24 cellular contexts compared by ENCODE assay signal in the genomic region with DNA sequence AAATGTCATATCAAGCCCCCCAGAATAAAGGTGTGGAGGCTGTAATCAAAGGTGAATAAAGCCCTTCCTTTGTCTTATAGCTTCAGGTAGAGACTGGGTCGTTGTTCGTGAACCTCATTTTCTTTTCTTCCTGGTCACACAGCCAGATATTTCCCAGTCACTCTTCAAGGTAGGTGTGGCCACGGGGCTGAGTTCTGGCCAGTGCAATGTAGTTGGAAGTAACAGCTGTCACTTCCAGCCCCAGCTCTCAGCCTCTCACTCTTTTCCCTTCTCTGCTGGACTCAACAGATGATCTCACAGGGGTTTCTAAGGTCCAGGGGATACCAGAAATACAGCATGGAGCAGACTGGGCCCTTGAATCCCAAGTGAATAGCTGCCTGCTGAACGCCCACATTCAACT. TPM values are rescaled to one million over a fixed set of nuclear protein-coding genes. Genes with fewer than 3 reads are reported as not detected.
"Had no signal": no experiment of that assay in that cellular context is flagged by ENCODE, and none has a peak within 500 bp of the region (broad histone marks: within the 10 kb centered on the region; RNA-seq: fewer than 3 reads in every experiment).

No MANE protein-coding gene starts in this region.

- H3K27ac ChIP-seq: brain microvascular endothelial cell, cardiac muscle cell, VCaP had no signal

- DNase-seq: activated CD4-positive, alpha-beta memory T cell treated with anti-CD3 and anti-CD28 coated beads, Interleukin-2, amount 10 ng/mL, durations not matched to agents 7 days and 5 days; activated CD4-positive, alpha-beta T cell treated with anti-CD3 and anti-CD28 coated beads for 36 hours; activated CD4-positive, alpha-beta T cell treated with anti-CD3 and anti-CD28 coated beads, Interleukin-2, amount 50 U/mL, for 1 hour; activated gamma-delta T cell treated with Interleukin-2 at 50 U/mL for 16 hours; activated naive CD4-positive, alpha-beta T cell treated with anti-CD3 and anti-CD28 coated beads, Interleukin-2, amount 10 ng/mL, durations not matched to agents 7 days and 5 days; activated naive CD8-positive, alpha-beta T cell treated with anti-CD3 and anti-CD28 coated beads for 36 hours; activated T-cell treated with anti-CD3 and anti-CD28 coated beads for 4 hours; activated T-cell treated with anti-CD3 and anti-CD28 coated beads, Interleukin-2, amount 50 U/mL, for 72 hours; brain microvascular endothelial cell; MM.1S; NCI-H1105; NCI-H1436; NCI-H1694 treated with DMSO at 0.1 percent for 48 hours; NCI-H2029 treated with DMSO at 0.1 percent for 48 hours; RPMI8226; SK-N-SH; T-helper 1 cell had no signal

- H3K9me3 Mint-ChIP-seq: activated naive CD4-positive, alpha-beta T cell treated with anti-CD3 and anti-CD28 coated beads, Interleukin-2, amount 10 ng/mL, durations not matched to agents 7 days and 5 days; activated T-cell treated with anti-CD3 and anti-CD28 coated beads, Interleukin-2, amount 50 U/mL, for 72 hours; activated T-helper 2 cell treated with anti-CD3 and anti-CD28 coated beads, Interferon-gamma antibody, Interleukin-2, Interleukin-4, amounts not matched to agents 10 μg/mL and 5 μg/mL and 100 μg/mL, durations not matched to agents 14 hours and 24 hours and 36 hours had no signal

- ATAC-seq: activated CD4-positive, alpha-beta T cell treated with anti-CD3 and anti-CD28 coated beads for 36 hours; activated T-cell treated with anti-CD3 and anti-CD28 coated beads, Interleukin-2, amount 50 U/mL, for 72 hours; Right ventricle myocardium inferior had no signal

- H3K4me3 ChIP-seq: cardiac muscle cell had no signal

- H3K36me3 ChIP-seq: brain microvascular endothelial cell, cardiac muscle cell had no signal

- H3K27ac Mint-ChIP-seq: activated CD4-positive, alpha-beta memory T cell treated with anti-CD3 and anti-CD28 coated beads, Interleukin-2, amount 10 ng/mL, durations not matched to agents 7 days and 5 days; activated CD4-positive, alpha-beta T cell treated with anti-CD3 and anti-CD28 coated beads for 36 hours; activated naive CD4-positive, alpha-beta T cell treated with anti-CD3 and anti-CD28 coated beads, Interleukin-2, amount 10 ng/mL, durations not matched to agents 7 days and 5 days; activated naive CD8-positive, alpha-beta T cell treated with anti-CD3 and anti-CD28 coated beads for 36 hours; activated T-cell treated with anti-CD3 and anti-CD28 coated beads, Interleukin-2, amount 50 U/mL, for 72 hours; activated T-helper 2 cell treated with anti-CD3 and anti-CD28 coated beads, Interferon-gamma antibody, Interleukin-2, Interleukin-4, amounts not matched to agents 10 μg/mL and 5 μg/mL and 100 μg/mL, durations not matched to agents 14 hours and 24 hours and 36 hours had no signal

- H3K9me3 ChIP-seq: SK-N-SH had no signal

- H3K27me3 ChIP-seq: cardiac muscle cell had no signal

- H3K36me3 Mint-ChIP-seq: activated naive CD4-positive, alpha-beta T cell treated with anti-CD3 and anti-CD28 coated beads, Interleukin-2, amount 10 ng/mL, durations not matched to agents 7 days and 5 days; activated naive CD8-positive, alpha-beta T cell treated with anti-CD3 and anti-CD28 coated beads for 36 hours had no signal

- H3K4me3 Mint-ChIP-seq: activated CD4-positive, alpha-beta memory T cell treated with anti-CD3 and anti-CD28 coated beads, Interleukin-2, amount 10 ng/mL, durations not matched to agents 7 days and 5 days; activated CD4-positive, alpha-beta T cell treated with anti-CD3 and anti-CD28 coated beads for 36 hours; activated naive CD4-positive, alpha-beta T cell treated with anti-CD3 and anti-CD28 coated beads, Interleukin-2, amount 10 ng/mL, durations not matched to agents 7 days and 5 days; activated naive CD8-positive, alpha-beta T cell treated with anti-CD3 and anti-CD28 coated beads for 36 hours; activated T-cell treated with anti-CD3 and anti-CD28 coated beads, Interleukin-2, amount 50 U/mL, for 72 hours had no signal

RNA-seq across cellular contexts. Expression of a gene that starts 15.8 kb away (rescaled TPM):
- total RNA-seq: activated CD4-positive, alpha-beta memory T cell treated with anti-CD3 and anti-CD28 coated beads, Interleukin-2, amount 10 ng/mL, durations not matched to agents 7 days and 5 days; activated CD4-positive, alpha-beta T cell treated with anti-CD3 and anti-CD28 coated beads for 36 hours; activated CD8-positive, alpha-beta memory T cell treated with anti-CD3 and anti-CD28 coated beads for 36 hours; activated naive CD8-positive, alpha-beta T cell treated with anti-CD3 and anti-CD28 coated beads for 36 hours; activated T-cell treated with anti-CD3 and anti-CD28 coated beads, Interleukin-2, amount 50 U/mL, for 72 hours; activated T-helper 2 cell treated with anti-CD3 and anti-CD28 coated beads, Interferon-gamma antibody, Interleukin-2, Interleukin-4, amounts not matched to agents 10 μg/mL and 5 μg/mL and 100 μg/mL, durations not matched to agents 14 hours and 24 hours and 36 hours; OCI-LY7; Right ventricle myocardium inferior; T-helper 2 cell treated with Interferon-gamma antibody and Interleukin-4, amounts not matched to agents 100 ng/mL and 5 ng/mL, for 36 hours had no signal
- polyA plus RNA-seq: cardiac muscle cell had no signal
